ENCODE assay signal across 1 cellular context in the genomic region with DNA sequence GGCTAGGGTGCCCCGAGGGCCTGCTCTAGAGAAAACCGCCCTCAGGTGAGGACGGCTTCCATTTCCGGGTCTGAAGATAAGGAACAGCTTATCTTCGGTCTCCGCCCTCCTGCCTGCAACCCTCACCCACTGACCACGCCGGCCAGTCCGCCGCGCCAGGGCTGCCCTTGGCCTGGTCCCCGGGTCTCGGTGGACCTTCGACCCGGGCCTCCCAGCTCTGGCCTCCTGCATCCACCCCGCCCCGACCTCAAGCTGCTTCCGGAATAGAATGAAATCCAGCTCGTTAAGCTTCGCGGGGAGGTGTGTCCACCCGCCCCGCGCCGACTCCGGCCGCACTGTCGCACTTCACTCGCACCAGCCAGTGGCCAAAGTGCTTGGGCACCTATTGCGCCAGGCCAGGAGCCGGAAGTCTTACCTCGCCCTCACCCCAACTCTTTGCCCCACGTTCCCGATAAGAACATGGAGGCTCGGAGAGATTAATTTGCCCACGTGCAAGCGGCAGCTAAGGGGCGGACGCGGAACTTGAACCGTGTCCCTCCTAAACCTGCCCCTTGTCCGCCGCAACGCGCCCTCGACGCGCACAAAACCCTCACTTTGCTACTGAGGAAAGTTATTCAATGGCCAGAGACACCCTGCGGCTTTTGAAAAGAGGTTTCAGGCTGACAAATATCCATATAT.
TF ChIP-seq lines count a peak whose summit lies in the region.

No MANE protein-coding gene starts in this region.

TF ChIP-seq in liver, 16 proteins besides CTCF, POLR2A, EP300 and RAD21 (continued from another document):
- TF ChIP-seq, protein P1, sequence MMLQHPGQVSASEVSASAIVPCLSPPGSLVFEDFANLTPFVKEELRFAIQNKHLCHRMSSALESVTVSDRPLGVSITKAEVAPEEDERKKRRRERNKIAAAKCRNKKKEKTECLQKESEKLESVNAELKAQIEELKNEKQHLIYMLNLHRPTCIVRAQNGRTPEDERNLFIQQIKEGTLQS (IDR thresholded peaks at IDR 0.05), result no peak
- TF ChIP-seq GABPA (IDR thresholded peaks at IDR 0.05 in 1 of 2, conservative IDR thresholded peaks at IDR 0.05 in 1 of 2), result peak in 1 of 2 donors; percentile 81
- peak; percentile 55 for TF ChIP-seq TAF1 (conservative IDR thresholded peaks at IDR 0.05)
- TF ChIP-seq FOXA2 (IDR thresholded peaks at IDR 0.05), result no peak
- TF ChIP-seq, protein P2, sequence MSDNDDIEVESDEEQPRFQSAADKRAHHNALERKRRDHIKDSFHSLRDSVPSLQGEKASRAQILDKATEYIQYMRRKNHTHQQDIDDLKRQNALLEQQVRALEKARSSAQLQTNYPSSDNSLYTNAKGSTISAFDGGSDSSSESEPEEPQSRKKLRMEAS (IDR thresholded peaks at IDR 0.05), result peak; percentile 52
- TF ChIP-seq HNF4G (IDR thresholded peaks at IDR 0.05), result peak; percentile 96
- TF ChIP-seq REST (IDR thresholded peaks at IDR 0.05), result peak; percentile 70
